ENCODE assay signal across 31 cellular contexts in the genomic region with DNA sequence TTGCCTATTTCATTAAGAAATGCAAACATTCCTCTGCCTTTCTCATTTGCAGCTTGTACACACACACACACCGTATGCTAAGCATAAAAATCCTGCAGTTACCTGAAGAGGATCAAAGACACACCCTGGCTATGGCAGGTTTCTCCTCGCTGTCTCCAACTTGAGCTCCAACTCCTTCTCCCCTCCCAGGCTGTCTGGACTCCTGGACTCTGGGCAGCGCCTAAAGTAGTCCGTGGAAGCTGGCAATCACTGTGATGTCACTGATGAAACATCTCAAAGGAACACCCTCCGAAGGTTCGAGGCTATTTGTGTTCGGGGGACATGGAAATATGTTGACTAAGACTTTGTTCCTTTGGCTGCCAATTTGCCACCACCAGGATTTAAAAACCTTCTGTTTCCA. TPM values are rescaled to one million over a fixed set of nuclear protein-coding genes. Genes with fewer than 3 reads are reported as not detected.
DNase-seq lines count a peak whose midpoint lies in the region; ATAC-seq and TF ChIP-seq lines count a peak whose summit lies in the region.
"Had no signal": no experiment of that assay in that cellular context is flagged by ENCODE, and none has a peak within 500 bp of the region (broad histone marks: within the 10 kb centered on the region; RNA-seq: fewer than 3 reads in every experiment).

Gene SLN, minus strand, starts transcription at position 196 of the 400 bp plus-strand sequence.

- H3K27ac ChIP-seq in right cardiac atrium (ENCODE audit: low read length), result peak within 1 kb of the TSS; percentile 86
- no peak within 1 kb of the TSS for H3K27ac ChIP-seq in CD8-positive, alpha-beta memory T cell (ENCODE audit: low read depth, low read length)
- H3K27ac ChIP-seq: BLaER1 treated with 17β-estradiol and CSF1 and Interleukin-3, amounts not matched to agents 10 nM and 100 nM; coronary artery; epithelial cell of prostate; SJCRH30; thoracic aorta had no signal

- TF ChIP-seq CTCF in Caco-2 (IDR thresholded peaks at IDR 0.05; ENCODE audit: insufficient read depth in 1 of 2, low read depth in 1 of 2, low read length in 1 of 2, severe bottlenecking in 1 of 2, unreplicated experiment in 1 of 2), result no peak

- peaks cover 16% of the 10 kb centered on the region for H3K4me1 ChIP-seq in Caco-2
- H3K4me1 ChIP-seq in right cardiac atrium (ENCODE audit: control insufficient read depth, insufficient read depth, low read length), result peaks cover 5% of the 10 kb centered on the region
- no peaks in the 10 kb centered on the region for H3K4me1 ChIP-seq in CD8-positive, alpha-beta memory T cell (ENCODE audit: insufficient read depth, low read length)
- H3K4me1 ChIP-seq: BLaER1 treated with 17β-estradiol and CSF1 and Interleukin-3, amounts not matched to agents 10 nM and 100 nM had no signal

- BruUV-seq in Caco-2 (replicated peaks; lab: Mats Ljungman, UMichigan), result no TSS peak

- H3K4me3 ChIP-seq in Caco-2 (ENCODE audit: low read depth, low read length), result no peak within 1 kb of the TSS
- peak within 1 kb of the TSS; percentile 65 for H3K4me3 ChIP-seq in right cardiac atrium (ENCODE audit: low read length)
- no peak within 1 kb of the TSS for H3K4me3 ChIP-seq in CD8-positive, alpha-beta memory T cell (ENCODE audit: low read length)
- H3K4me3 ChIP-seq: BLaER1 treated with 17β-estradiol and CSF1 and Interleukin-3, amounts not matched to agents 10 nM and 100 nM; coronary artery; SJCRH30; thoracic aorta had no signal

- no peaks in the 10 kb centered on the region for H3K9me3 ChIP-seq in Caco-2
- H3K9me3 ChIP-seq in right cardiac atrium (ENCODE audit: control insufficient read depth, low read length), result no peaks in the 10 kb centered on the region
- H3K9me3 ChIP-seq in CD8-positive, alpha-beta memory T cell (ENCODE audit: low read length), result no peaks in the 10 kb centered on the region
- H3K9me3 ChIP-seq: SJCRH30, thoracic aorta had no signal

- CTCF ChIA-PET in Caco-2 (lab: Charles Lee), result no interaction called here
- CTCF ChIA-PET in CD8-positive, alpha-beta memory T cell (lab: Charles Lee), result no interaction called here

- H3K27me3 ChIP-seq in Caco-2 (replicated peaks; ENCODE audit: control insufficient read depth, insufficient read depth, low read length) (peaks cover 2% of the 10 kb centered on the region; the same call in 1 of the 2 replicates), right cardiac atrium (ENCODE audit: control insufficient read depth, insufficient read depth) (no peaks in the 10 kb centered on the region)
- no peaks in the 10 kb centered on the region for H3K27me3 ChIP-seq in CD8-positive, alpha-beta memory T cell (ENCODE audit: insufficient read depth, low read length, poor library complexity, severe bottlenecking)
- H3K27me3 ChIP-seq: BLaER1 treated with 17β-estradiol and CSF1 and Interleukin-3, amounts not matched to agents 10 nM and 100 nM; SJCRH30 had no signal

- peak; percentile 15 to 56 for DNase-seq in Caco-2
- DNase-seq in NCI-H69 (lab: John Stamatoyannopoulos, UW), result peak; percentile 78
- peak; percentile 39 to 67 (median 61) for DNase-seq in right cardiac atrium
- peak; percentile 52 for DNase-seq in retina
- DNase-seq in CD8-positive, alpha-beta memory T cell, result no peak
- DNase-seq in CD1c-positive myeloid dendritic cell (ENCODE audit: extremely low spot score), result no peak
- DNase-seq in occipital lobe (lab: John Stamatoyannopoulos, UW), result no peak
- DNase-seq: activated CD8-positive, alpha-beta memory T cell treated with anti-CD3 and anti-CD28 coated beads for 24 hours; activated T-cell treated with anti-CD3 and anti-CD28 coated beads for 4 hours; amygdala; DMS79 treated with DMSO at 0.1 percent for 48 hours; effector CD8-positive, alpha-beta T cell; GDM1; naive thymus-derived CD4-positive, alpha-beta T cell; NCI-H2029 treated with DMSO at 0.1 percent for 48 hours; NCI-H446; nucleus accumbens; SJCRH30; stimulated activated CD4-positive, alpha-beta T cell treated with anti-CD3 and anti-CD28 coated beads, Interleukin-1b, Interleukin-23, amount 100 ng/mL, for 48 hours; stimulated activated naive CD8-positive, alpha-beta T cell treated with anti-CD3 and anti-CD28 coated beads, Interleukin-15, Interleukin-2, amounts not matched to agents 100 U/mL and 50 U/mL, for 24 hours; SW 1271; T-helper 9 cell had no signal

- H3K4me1 Mint-ChIP-seq in Caco-2 (ENCODE audit: low read depth, unreplicated experiment), result no peaks in the 10 kb centered on the region
- no peaks in the 10 kb centered on the region for H3K4me1 Mint-ChIP-seq in CD8-positive, alpha-beta memory T cell
- H3K4me1 Mint-ChIP-seq: naive thymus-derived CD4-positive, alpha-beta T cell had no signal

- no peaks in the 10 kb centered on the region for H3K9me3 Mint-ChIP-seq in Caco-2 (ENCODE audit: unreplicated experiment)
- H3K9me3 Mint-ChIP-seq in CD8-positive, alpha-beta memory T cell, result peaks cover 0 to 2% (median 0%) of the 10 kb centered on the region in 5 donors
- H3K9me3 Mint-ChIP-seq: activated naive CD4-positive, alpha-beta T cell treated with anti-CD3 and anti-CD28 coated beads, Interleukin-2, amount 50 U/mL, for 72 hours; activated T-helper 2 cell treated with anti-CD3 and anti-CD28 coated beads, Interferon-gamma antibody, Interleukin-2, Interleukin-4, amounts not matched to agents 10 μg/mL and 5 μg/mL and 100 μg/mL, durations not matched to agents 14 hours and 24 hours and 36 hours; naive thymus-derived CD4-positive, alpha-beta T cell had no signal

- ATAC-seq in right cardiac atrium, result peak; percentile 65 to 77
- ATAC-seq: activated naive CD4-positive, alpha-beta T cell treated with anti-CD3 and anti-CD28 coated beads, Interleukin-2, amount 50 U/mL, for 72 hours; HepG2; naive thymus-derived CD4-positive, alpha-beta T cell; stimulated activated naive CD8-positive, alpha-beta T cell treated with anti-CD3 and anti-CD28 coated beads, Interleukin-15, Interleukin-2, amounts not matched to agents 100 U/mL and 50 U/mL, for 24 hours had no signal

- intact Hi-C loops in Caco-2 (cut with micrococcal nuclease; ENCODE audit: unreplicated experiment), result no loop called here
- intact Hi-C loops in right cardiac atrium (cut with DNase I), result no loop called here

- no peak within 1 kb of the TSS for H3K4me3 Mint-ChIP-seq in Caco-2 (ENCODE audit: unreplicated experiment)
- no peak within 1 kb of the TSS for H3K4me3 Mint-ChIP-seq in CD8-positive, alpha-beta memory T cell
- H3K4me3 Mint-ChIP-seq: naive thymus-derived CD4-positive, alpha-beta T cell had no signal

- no peak within 1 kb of the TSS for H3K27ac Mint-ChIP-seq in Caco-2 (ENCODE audit: unreplicated experiment)
- H3K27ac Mint-ChIP-seq in CD8-positive, alpha-beta memory T cell, result no peak within 1 kb of the TSS
- H3K27ac Mint-ChIP-seq: activated naive CD4-positive, alpha-beta T cell treated with anti-CD3 and anti-CD28 coated beads, Interleukin-2, amount 50 U/mL, for 72 hours; activated T-helper 2 cell treated with anti-CD3 and anti-CD28 coated beads, Interferon-gamma antibody, Interleukin-2, Interleukin-4, amounts not matched to agents 10 μg/mL and 5 μg/mL and 100 μg/mL, durations not matched to agents 14 hours and 24 hours and 36 hours; naive thymus-derived CD4-positive, alpha-beta T cell had no signal

- H3K36me3 ChIP-seq in Caco-2 (ENCODE audit: control insufficient read depth, insufficient read depth, low read length), result no peaks in the 10 kb centered on the region
- no peaks in the 10 kb centered on the region for H3K36me3 ChIP-seq in CD8-positive, alpha-beta memory T cell (ENCODE audit: insufficient read depth, low read length)
- H3K36me3 ChIP-seq: BLaER1 treated with 17β-estradiol and CSF1 and Interleukin-3, amounts not matched to agents 10 nM and 100 nM; SJCRH30; thoracic aorta had no signal

- 27% methylated on average over 7 of the region's 7 CpGs for WGBS in right cardiac atrium

- H3K27me3 Mint-ChIP-seq in Caco-2 (ENCODE audit: insufficient read depth, unreplicated experiment), result peaks cover 14% of the 10 kb centered on the region
- H3K27me3 Mint-ChIP-seq in CD8-positive, alpha-beta memory T cell, result peaks cover 17 to 47% of the 10 kb centered on the region in 2 donors

- POLR2A ChIA-PET in Caco-2 (lab: Charles Lee), result no interaction called here
- POLR2A ChIA-PET in CD8-positive, alpha-beta memory T cell (lab: Charles Lee), result no interaction called here

- H3K36me3 Mint-ChIP-seq in Caco-2 (ENCODE audit: insufficient read depth, unreplicated experiment), result no peaks in the 10 kb centered on the region
- no peaks in the 10 kb centered on the region for H3K36me3 Mint-ChIP-seq in CD8-positive, alpha-beta memory T cell
- H3K36me3 Mint-ChIP-seq: activated naive CD4-positive, alpha-beta T cell treated with anti-CD3 and anti-CD28 coated beads, Interleukin-2, amount 50 U/mL, for 72 hours had no signal

RNA-seq across cellular contexts. Expression of gene SLN, which starts in this region (rescaled TPM):
- total RNA-seq in Caco-2 (2022) (not detected in 2 replicates), right cardiac atrium (1,000 to 10,000 TPM in 3 of 4 donors, 100 to 1,000 TPM in 1; 753 to 2,517 (median 1,525) TPM), occipital lobe (8.3 TPM)
- 2,787 TPM for polyA plus RNA-seq in right cardiac atrium
- not detected for total RNA-seq in CD8-positive, alpha-beta memory T cell
- not detected for polyA plus RNA-seq in CD8-positive, alpha-beta memory T cell
- total RNA-seq: activated naive CD4-positive, alpha-beta T cell treated with anti-CD3 and anti-CD28 coated beads, Interleukin-2, amount 50 U/mL, for 72 hours; activated T-helper 2 cell treated with anti-CD3 and anti-CD28 coated beads, Interferon-gamma antibody, Interleukin-2, Interleukin-4, amounts not matched to agents 10 μg/mL and 5 μg/mL and 100 μg/mL, durations not matched to agents 14 hours and 24 hours and 36 hours; glomerular endothelial cell; HepG2; naive thymus-derived CD4-positive, alpha-beta T cell; pulmonary artery endothelial cell had no signal
- polyA plus RNA-seq: HepG2; naive thymus-derived CD4-positive, alpha-beta T cell had no signal

Comparison
In these comparisons a context has a peak if more than half of its experiments do, and no peak if none do; other contexts are left out.
1. RNA of gene SLN (total RNA-seq): 753 to 2,517 TPM in right cardiac atrium; 8.3 TPM in occipital lobe (single experiment), not detected in Caco-2 and not detected in CD8-positive, alpha-beta memory T cell; every median in the first group is over 10 times any median in the second.
2. RNA of gene SLN (polyA plus RNA-seq): 2,787 TPM in right cardiac atrium (single experiment); not detected in CD8-positive, alpha-beta memory T cell (single experiment); every median in the first group is over 1,000 times any median in the second.
3. Peak in DNase-seq in Caco-2; RNA of the gene not detected or under 1 TPM.
4. DNase-seq: peak in NCI-H69 (single experiment), right cardiac atrium (3 of 3) and retina (single experiment); none in CD8-positive, alpha-beta memory T cell (0 of 5), CD1c-positive myeloid dendritic cell (single experiment) and occipital lobe (single experiment).